In the genomic region with DNA sequence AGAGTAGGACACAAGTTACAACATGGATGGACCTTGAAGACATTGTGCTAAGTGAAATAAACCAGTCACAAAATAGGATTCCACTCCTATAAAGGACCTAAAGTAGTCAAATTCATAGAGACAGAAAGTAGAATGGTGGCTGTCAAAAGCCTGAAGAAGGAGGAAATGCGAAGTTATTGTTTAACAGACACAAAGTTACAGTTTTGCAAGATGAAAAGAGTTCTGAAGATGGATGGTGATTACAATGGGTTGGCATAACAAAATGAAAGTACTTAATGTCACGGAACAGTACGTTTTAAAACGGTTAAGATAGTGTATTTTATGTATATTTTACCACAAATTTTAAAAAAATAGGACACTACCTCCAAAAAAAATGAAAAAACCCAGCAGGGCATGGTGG, we compare ENCODE assay signal across 1 cellular context.
TF ChIP-seq lines count a peak whose summit lies in the region.

No MANE protein-coding gene starts in this region.

TF ChIP-seq in WTC11, 78 proteins besides CTCF, POLR2A, EP300 and RAD21 (continued from another document):
- TF ChIP-seq, protein P1, sequence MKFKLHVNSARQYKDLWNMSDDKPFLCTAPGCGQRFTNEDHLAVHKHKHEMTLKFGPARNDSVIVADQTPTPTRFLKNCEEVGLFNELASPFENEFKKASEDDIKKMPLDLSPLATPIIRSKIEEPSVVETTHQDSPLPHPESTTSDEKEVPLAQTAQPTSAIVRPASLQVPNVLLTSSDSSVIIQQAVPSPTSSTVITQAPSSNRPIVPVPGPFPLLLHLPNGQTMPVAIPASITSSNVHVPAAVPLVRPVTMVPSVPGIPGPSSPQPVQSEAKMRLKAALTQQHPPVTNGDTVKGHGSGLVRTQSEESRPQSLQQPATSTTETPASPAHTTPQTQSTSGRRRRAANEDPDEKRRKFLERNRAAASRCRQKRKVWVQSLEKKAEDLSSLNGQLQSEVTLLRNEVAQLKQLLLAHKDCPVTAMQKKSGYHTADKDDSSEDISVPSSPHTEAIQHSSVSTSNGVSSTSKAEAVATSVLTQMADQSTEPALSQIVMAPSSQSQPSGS (CRISPR knock-in tag; IDR thresholded peaks at IDR 0.05; ENCODE audit: borderline replicate concordance, low read depth) = no peak
- TF ChIP-seq, protein P2, sequence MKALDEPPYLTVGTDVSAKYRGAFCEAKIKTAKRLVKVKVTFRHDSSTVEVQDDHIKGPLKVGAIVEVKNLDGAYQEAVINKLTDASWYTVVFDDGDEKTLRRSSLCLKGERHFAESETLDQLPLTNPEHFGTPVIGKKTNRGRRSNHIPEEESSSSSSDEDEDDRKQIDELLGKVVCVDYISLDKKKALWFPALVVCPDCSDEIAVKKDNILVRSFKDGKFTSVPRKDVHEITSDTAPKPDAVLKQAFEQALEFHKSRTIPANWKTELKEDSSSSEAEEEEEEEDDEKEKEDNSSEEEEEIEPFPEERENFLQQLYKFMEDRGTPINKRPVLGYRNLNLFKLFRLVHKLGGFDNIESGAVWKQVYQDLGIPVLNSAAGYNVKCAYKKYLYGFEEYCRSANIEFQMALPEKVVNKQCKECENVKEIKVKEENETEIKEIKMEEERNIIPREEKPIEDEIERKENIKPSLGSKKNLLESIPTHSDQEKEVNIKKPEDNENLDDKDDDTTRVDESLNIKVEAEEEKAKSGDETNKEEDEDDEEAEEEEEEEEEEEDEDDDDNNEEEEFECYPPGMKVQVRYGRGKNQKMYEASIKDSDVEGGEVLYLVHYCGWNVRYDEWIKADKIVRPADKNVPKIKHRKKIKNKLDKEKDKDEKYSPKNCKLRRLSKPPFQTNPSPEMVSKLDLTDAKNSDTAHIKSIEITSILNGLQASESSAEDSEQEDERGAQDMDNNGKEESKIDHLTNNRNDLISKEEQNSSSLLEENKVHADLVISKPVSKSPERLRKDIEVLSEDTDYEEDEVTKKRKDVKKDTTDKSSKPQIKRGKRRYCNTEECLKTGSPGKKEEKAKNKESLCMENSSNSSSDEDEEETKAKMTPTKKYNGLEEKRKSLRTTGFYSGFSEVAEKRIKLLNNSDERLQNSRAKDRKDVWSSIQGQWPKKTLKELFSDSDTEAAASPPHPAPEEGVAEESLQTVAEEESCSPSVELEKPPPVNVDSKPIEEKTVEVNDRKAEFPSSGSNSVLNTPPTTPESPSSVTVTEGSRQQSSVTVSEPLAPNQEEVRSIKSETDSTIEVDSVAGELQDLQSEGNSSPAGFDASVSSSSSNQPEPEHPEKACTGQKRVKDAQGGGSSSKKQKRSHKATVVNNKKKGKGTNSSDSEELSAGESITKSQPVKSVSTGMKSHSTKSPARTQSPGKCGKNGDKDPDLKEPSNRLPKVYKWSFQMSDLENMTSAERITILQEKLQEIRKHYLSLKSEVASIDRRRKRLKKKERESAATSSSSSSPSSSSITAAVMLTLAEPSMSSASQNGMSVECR (CRISPR knock-in tag; IDR thresholded peaks at IDR 0.05; ENCODE audit: borderline replicate concordance) = no peak
- TF ChIP-seq, protein P3, sequence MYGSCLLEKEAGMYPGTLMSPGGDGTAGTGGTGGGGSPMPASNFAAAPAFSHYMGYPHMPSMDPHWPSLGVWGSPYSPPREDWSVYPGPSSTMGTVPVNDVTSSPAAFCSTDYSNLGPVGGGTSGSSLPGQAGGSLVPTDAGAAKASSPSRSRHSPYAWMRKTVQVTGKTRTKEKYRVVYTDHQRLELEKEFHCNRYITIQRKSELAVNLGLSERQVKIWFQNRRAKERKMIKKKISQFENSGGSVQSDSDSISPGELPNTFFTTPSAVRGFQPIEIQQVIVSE (CRISPR knock-in tag; IDR thresholded peaks at IDR 0.05; ENCODE audit: borderline replicate concordance) = no peak
- TF ChIP-seq RELA (CRISPR knock-in tag; IDR thresholded peaks at IDR 0.05; ENCODE audit: borderline replicate concordance) (no peak), CREB1 (CRISPR knock-in tag; IDR thresholded peaks at IDR 0.05) (no peak), NR3C1 (CRISPR knock-in tag; conservative IDR thresholded peaks at IDR 0.05; ENCODE audit: low read depth) (no peak), RORB (CRISPR knock-in tag; IDR thresholded peaks at IDR 0.05) (no peak), TEAD1 (CRISPR knock-in tag; IDR thresholded peaks at IDR 0.05) (no peak), SOX15 (CRISPR knock-in tag; IDR thresholded peaks at IDR 0.05) (no peak)
- TF ChIP-seq, protein P4, sequence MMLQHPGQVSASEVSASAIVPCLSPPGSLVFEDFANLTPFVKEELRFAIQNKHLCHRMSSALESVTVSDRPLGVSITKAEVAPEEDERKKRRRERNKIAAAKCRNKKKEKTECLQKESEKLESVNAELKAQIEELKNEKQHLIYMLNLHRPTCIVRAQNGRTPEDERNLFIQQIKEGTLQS (CRISPR knock-in tag; conservative IDR thresholded peaks at IDR 0.05) = no peak
- TF ChIP-seq, protein P5, sequence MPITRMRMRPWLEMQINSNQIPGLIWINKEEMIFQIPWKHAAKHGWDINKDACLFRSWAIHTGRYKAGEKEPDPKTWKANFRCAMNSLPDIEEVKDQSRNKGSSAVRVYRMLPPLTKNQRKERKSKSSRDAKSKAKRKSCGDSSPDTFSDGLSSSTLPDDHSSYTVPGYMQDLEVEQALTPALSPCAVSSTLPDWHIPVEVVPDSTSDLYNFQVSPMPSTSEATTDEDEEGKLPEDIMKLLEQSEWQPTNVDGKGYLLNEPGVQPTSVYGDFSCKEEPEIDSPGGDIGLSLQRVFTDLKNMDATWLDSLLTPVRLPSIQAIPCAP (CRISPR knock-in tag; IDR thresholded peaks at IDR 0.05) = no peak
- TF ChIP-seq, protein P6, sequence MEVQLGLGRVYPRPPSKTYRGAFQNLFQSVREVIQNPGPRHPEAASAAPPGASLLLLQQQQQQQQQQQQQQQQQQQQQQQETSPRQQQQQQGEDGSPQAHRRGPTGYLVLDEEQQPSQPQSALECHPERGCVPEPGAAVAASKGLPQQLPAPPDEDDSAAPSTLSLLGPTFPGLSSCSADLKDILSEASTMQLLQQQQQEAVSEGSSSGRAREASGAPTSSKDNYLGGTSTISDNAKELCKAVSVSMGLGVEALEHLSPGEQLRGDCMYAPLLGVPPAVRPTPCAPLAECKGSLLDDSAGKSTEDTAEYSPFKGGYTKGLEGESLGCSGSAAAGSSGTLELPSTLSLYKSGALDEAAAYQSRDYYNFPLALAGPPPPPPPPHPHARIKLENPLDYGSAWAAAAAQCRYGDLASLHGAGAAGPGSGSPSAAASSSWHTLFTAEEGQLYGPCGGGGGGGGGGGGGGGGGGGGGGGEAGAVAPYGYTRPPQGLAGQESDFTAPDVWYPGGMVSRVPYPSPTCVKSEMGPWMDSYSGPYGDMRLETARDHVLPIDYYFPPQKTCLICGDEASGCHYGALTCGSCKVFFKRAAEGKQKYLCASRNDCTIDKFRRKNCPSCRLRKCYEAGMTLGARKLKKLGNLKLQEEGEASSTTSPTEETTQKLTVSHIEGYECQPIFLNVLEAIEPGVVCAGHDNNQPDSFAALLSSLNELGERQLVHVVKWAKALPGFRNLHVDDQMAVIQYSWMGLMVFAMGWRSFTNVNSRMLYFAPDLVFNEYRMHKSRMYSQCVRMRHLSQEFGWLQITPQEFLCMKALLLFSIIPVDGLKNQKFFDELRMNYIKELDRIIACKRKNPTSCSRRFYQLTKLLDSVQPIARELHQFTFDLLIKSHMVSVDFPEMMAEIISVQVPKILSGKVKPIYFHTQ (CRISPR knock-in tag; IDR thresholded peaks at IDR 0.05) = no peak
- TF ChIP-seq, protein P7, sequence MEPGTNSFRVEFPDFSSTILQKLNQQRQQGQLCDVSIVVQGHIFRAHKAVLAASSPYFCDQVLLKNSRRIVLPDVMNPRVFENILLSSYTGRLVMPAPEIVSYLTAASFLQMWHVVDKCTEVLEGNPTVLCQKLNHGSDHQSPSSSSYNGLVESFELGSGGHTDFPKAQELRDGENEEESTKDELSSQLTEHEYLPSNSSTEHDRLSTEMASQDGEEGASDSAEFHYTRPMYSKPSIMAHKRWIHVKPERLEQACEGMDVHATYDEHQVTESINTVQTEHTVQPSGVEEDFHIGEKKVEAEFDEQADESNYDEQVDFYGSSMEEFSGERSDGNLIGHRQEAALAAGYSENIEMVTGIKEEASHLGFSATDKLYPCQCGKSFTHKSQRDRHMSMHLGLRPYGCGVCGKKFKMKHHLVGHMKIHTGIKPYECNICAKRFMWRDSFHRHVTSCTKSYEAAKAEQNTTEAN (CRISPR knock-in tag; IDR thresholded peaks at IDR 0.05) = no peak
